ENCODE assay signal across 11 cellular contexts in the genomic region with DNA sequence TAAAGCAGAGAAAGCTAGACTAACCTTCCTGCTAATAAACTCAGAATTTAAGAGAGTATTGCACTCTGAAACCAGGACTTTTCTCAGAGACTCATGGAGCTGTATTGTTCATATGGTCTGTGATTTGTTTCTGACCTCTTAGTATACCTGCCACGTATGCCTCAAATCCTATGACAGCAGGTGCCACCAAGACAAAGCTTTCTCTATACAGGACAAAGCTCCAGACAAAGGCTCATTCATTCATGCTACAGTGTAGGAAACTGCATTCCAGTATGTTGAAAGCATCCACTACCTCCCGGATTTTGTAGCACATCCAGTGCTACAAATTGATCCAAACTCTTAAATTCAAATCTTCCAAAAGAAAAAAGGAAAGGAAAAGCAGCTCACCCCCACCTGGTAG.
"Had no signal": no experiment of that assay in that cellular context is flagged by ENCODE, and none has a peak within 500 bp of the region (broad histone marks: within the 10 kb centered on the region; RNA-seq: fewer than 3 reads in every experiment).

No MANE protein-coding gene starts in this region.

- H3K27me3 ChIP-seq: ovary, spleen had no signal

- ATAC-seq: esophagus mucosa had no signal

- H3K9me3 ChIP-seq: ovary had no signal

- H3K36me3 ChIP-seq: ovary, spleen had no signal

- H3K4me1 ChIP-seq: spleen had no signal

- H3K27ac ChIP-seq: ovary, spleen had no signal

- DNase-seq: activated CD4-positive, alpha-beta T cell treated with anti-CD3 and anti-CD28 coated beads, Interleukin-2, amount 50 U/mL, for 4 hours; activated effector memory CD4-positive, alpha-beta T cell treated with Interleukin-2 at 50 U/mL for 16 hours; activated T-cell treated with anti-CD3 and anti-CD28 coated beads, Interleukin-2, amount 50 U/mL, for 24 hours; amygdala; dorsolateral prefrontal cortex; glutamatergic neuron; ovary; retina; spleen; stimulated activated CD4-positive, alpha-beta T cell treated with anti-CD3 and anti-CD28 coated beads, Interleukin-1b, Interleukin-23, amount 100 ng/mL, for 48 hours had no signal

- H3K4me3 ChIP-seq: ovary, spleen had no signal
